12 cellular contexts compared by ENCODE assay signal in the genomic region with DNA sequence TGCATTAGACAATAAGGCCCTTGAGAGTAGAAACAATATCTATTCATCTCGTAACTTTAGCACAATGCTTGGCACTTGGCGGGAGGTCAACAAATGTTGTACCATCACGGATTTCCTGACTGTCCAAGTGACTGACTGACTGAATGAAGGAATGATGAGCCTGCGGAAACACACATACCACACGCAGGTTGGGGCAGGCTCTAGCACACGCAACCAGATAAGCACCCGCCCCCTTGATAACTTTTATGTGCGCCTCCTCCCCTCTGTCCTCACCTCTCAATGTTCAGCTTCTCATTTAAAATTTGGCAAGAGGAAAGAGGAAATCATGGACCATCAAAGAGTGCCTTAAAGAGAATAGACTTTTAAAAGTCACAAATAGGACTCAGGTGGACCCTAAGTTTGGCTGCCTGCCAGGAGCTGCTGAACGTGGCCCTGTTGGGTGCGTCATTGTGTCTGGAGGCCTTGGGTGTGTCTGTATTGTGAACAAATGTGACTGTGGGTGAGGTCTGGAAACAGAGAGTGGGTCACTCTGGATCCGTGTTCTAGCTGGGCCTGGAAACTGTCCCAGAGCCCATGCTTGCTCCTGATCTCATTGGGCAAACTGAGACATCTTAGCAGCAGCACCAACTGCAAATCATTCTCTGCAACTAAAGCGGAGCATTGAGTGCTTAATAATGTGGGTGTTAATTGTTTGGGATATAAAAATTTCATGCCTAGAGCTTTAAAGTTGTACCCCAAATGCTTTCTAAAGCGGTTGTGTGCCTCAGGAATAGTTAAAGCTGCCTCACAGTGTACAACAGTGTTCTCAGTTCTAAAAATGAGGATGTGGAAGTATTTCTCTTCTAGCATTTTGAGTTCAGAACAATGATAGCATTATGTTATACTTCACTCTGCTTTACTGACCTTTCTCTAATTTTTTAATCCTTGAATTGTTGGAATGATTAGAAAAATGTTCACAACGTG.
DNase-seq lines count a peak whose midpoint lies in the region; ATAC-seq and TF ChIP-seq lines count a peak whose summit lies in the region.
"Had no signal": no experiment of that assay in that cellular context is flagged by ENCODE, and none has a peak within 500 bp of the region (broad histone marks: within the 10 kb centered on the region; RNA-seq: fewer than 3 reads in every experiment).

No MANE protein-coding gene starts in this region.

- TF ChIP-seq CTCF in RWPE1 (conservative IDR thresholded peaks at IDR 0.05; ENCODE audit: low read depth) = no peak
- no peak for TF ChIP-seq CTCF in retinal pigment epithelial cell (conservative IDR thresholded peaks at IDR 0.05; ENCODE audit: low read depth, low read length)
- TF ChIP-seq CTCF in GM10266 (IDR thresholded peaks at IDR 0.05; ENCODE audit: control insufficient read depth, insufficient read depth, low read depth, missing control alignments) = no peak

- POLR2A ChIA-PET in RWPE1 (lab: Yijun Ruan, JAX; ENCODE audit: low non-redundant PET) = no interaction called here

- peak; percentile 51 for DNase-seq in DMS153 treated with DMSO at 0.1 percent for 48 hours (lab: John Stamatoyannopoulos, UW; ENCODE audit: unreplicated experiment)
- DNase-seq in RWPE1 (ENCODE audit: low spot score) = peak; percentile 86
- DNase-seq in head of caudate nucleus = peak in 41 of 42 donors; percentile 41 to 94 (median 82)
- DNase-seq in retinal pigment epithelial cell (ENCODE audit: low read depth) = peak; percentile 24
- DNase-seq in GM10266 (ENCODE audit: extremely low spot score) = no peak
- DNase-seq in retina = no peak
- DNase-seq: activated gamma-delta T cell; effector memory CD4-positive, alpha-beta T cell; NCI-H446 treated with DMSO at 0.1 percent for 48 hours; T1000 had no signal

- intact Hi-C loops in head of caudate nucleus (cut with DNase I) = loop anchor here (5.0 kb wide), 1 partner anchor 51 kb away; no protein-coding TSS in a partner anchor

- H3K27ac ChIP-seq in RWPE1 = peak overlapping the region; percentile 92

- no peak for ATAC-seq in HG03196 (IDR thresholded peaks at IDR 0.05; ENCODE audit: unreplicated experiment)
- ATAC-seq in GM18511 (IDR thresholded peaks at IDR 0.05; ENCODE audit: unreplicated experiment) = no peak

- H3K4me3 ChIP-seq in retinal pigment epithelial cell (ENCODE audit: low read length) = no peak overlapping the region

- CTCF ChIA-PET in RWPE1 (lab: Yijun Ruan, JAX) = interaction anchor here (0.7 to 0.8 kb wide), 2 partner anchors 20 to 24 kb away, joined by 3 read pairs; no protein-coding TSS in a partner anchor

Comparison
In these comparisons a context has a peak if more than half of its experiments do, and no peak if none do; other contexts are left out.
1. DNase-seq: peak in DMS153 treated with DMSO at 0.1 percent for 48 hours (single experiment), RWPE1 (single experiment), head of caudate nucleus (41 of 42) and retinal pigment epithelial cell (single experiment); none in GM10266 (single experiment) and retina (single experiment).